Comparison of ENCODE assay signal across 19 cellular contexts in the genomic region with DNA sequence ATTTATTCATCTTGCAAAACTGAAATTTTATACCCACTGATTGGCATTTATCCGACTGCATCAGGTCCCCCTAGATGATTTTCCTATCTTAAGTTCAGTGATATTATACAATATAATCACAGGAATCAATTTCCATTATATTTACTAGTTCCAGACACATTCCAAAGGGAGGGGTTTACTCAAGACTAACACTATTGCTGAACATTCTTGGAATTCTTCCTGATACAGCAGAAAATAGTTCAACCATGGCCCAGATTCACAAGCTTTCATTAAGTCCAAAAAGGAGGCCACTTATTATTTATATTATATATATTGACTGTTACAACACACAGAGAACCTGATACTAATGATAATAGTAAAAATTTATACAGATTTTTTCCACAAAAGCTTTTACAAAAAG.
DNase-seq lines count a peak whose midpoint lies in the region; ATAC-seq and TF ChIP-seq lines count a peak whose summit lies in the region.
"Had no signal": no experiment of that assay in that cellular context is flagged by ENCODE, and none has a peak within 500 bp of the region (broad histone marks: within the 10 kb centered on the region; RNA-seq: fewer than 3 reads in every experiment).

No MANE protein-coding gene starts in this region.

- no peaks in the 10 kb centered on the region for H3K27me3 Mint-ChIP-seq in progenitor cell of endocrine pancreas
- H3K27me3 Mint-ChIP-seq: activated CD4-positive, alpha-beta memory T cell treated with anti-CD3 and anti-CD28 coated beads, Interleukin-2, amount 10 ng/mL, durations not matched to agents 7 days and 5 days; activated naive CD8-positive, alpha-beta T cell treated with anti-CD3 and anti-CD28 coated beads for 36 hours had no signal

- H2AFZ ChIP-seq in GM23248: no peak overlapping the region

- H3K9me2 ChIP-seq in GM23248 (ENCODE audit: insufficient read depth): no peaks in the 10 kb centered on the region

- H3K4me3 ChIP-seq in GM23248: peak overlapping the region; percentile 29
- H3K4me3 ChIP-seq in foreskin fibroblast (ENCODE audit: low read depth in 1 of 2, low read length in 2 of 2): no peak overlapping the region
- H3K4me3 ChIP-seq: skin epidermis had no signal

- H3K4me2 ChIP-seq in GM23248 (ENCODE audit: unreplicated experiment): peak overlapping the region; percentile 53

- no peaks in the 10 kb centered on the region for H4K20me1 ChIP-seq in GM23248 (ENCODE audit: insufficient read depth)

- peaks cover 23% of the 10 kb centered on the region for H3K4me1 Mint-ChIP-seq in progenitor cell of endocrine pancreas (ENCODE audit: low read depth)
- H3K4me1 Mint-ChIP-seq: activated CD4-positive, alpha-beta memory T cell treated with anti-CD3 and anti-CD28 coated beads, Interleukin-2, amount 10 ng/mL, durations not matched to agents 7 days and 5 days; activated naive CD8-positive, alpha-beta T cell treated with anti-CD3 and anti-CD28 coated beads for 36 hours; endodermal cell; immature natural killer cell had no signal

- H3K27ac ChIP-seq in GM23248: peak overlapping the region; percentile 2; the same call in 1 of the 2 replicates
- H3K27ac ChIP-seq: skin epidermis, VCaP had no signal

- H3K4me1 ChIP-seq in GM23248 (ENCODE audit: insufficient read depth): peaks cover 40% of the 10 kb centered on the region

- no peak overlapping the region for H3K4me3 Mint-ChIP-seq in progenitor cell of endocrine pancreas (ENCODE audit: low read depth)
- H3K4me3 Mint-ChIP-seq: activated CD4-positive, alpha-beta memory T cell treated with anti-CD3 and anti-CD28 coated beads, Interleukin-2, amount 10 ng/mL, durations not matched to agents 7 days and 5 days; activated naive CD8-positive, alpha-beta T cell treated with anti-CD3 and anti-CD28 coated beads for 36 hours; activated T-cell treated with anti-CD3 and anti-CD28 coated beads, Interleukin-2, amount 50 U/mL, for 72 hours; endodermal cell; immature natural killer cell had no signal

- ATAC-seq in HG03571 (IDR thresholded peaks at IDR 0.05; ENCODE audit: unreplicated experiment): no peak
- no peak for ATAC-seq in HG03354 (IDR thresholded peaks at IDR 0.05; ENCODE audit: poor library complexity, severe bottlenecking, unreplicated experiment)
- ATAC-seq in sciatic nerve: no peak
- ATAC-seq in GM21825 (IDR thresholded peaks at IDR 0.05; ENCODE audit: unreplicated experiment): no peak
- ATAC-seq: activated T-cell treated with anti-CD3 and anti-CD28 coated beads, Interleukin-2, amount 50 U/mL, for 72 hours had no signal

- no peaks in the 10 kb centered on the region for H3K79me2 ChIP-seq in GM23248 (ENCODE audit: insufficient read depth)

- H3K27me3 ChIP-seq in GM23248 (replicated peaks; ENCODE audit: insufficient read depth): no peaks in the 10 kb centered on the region

- intact Hi-C loops in sciatic nerve (cut with DNase I): no loop called here

- peaks cover 39% of the 10 kb centered on the region; the same call in 1 of the 2 replicates for H3F3A ChIP-seq in GM23248 (ENCODE audit: insufficient read depth)

- DNase-seq in GM23248: peak; percentile 56
- DNase-seq in amniotic epithelial cell (ENCODE audit: low read depth): peak; percentile 67
- DNase-seq in foreskin fibroblast: peak; percentile 38 to 67
- no peak for DNase-seq in progenitor cell of endocrine pancreas (ENCODE audit: low spot score, unreplicated experiment)
- DNase-seq in sciatic nerve (ENCODE audit: low spot score): no peak
- DNase-seq: activated CD4-positive, alpha-beta memory T cell treated with anti-CD3 and anti-CD28 coated beads, Interleukin-2, amount 10 ng/mL, durations not matched to agents 7 days and 5 days; activated naive CD8-positive, alpha-beta T cell treated with anti-CD3 and anti-CD28 coated beads for 36 hours; activated T-cell treated with anti-CD3 and anti-CD28 coated beads, Interleukin-2, amount 50 U/mL, for 72 hours; endodermal cell; immature natural killer cell; KBM-7; midbrain; NCI-H1092; nucleus accumbens had no signal

- H3K36me3 Mint-ChIP-seq in progenitor cell of endocrine pancreas (ENCODE audit: insufficient read depth): peaks cover 1% of the 10 kb centered on the region
- H3K36me3 Mint-ChIP-seq: activated naive CD8-positive, alpha-beta T cell treated with anti-CD3 and anti-CD28 coated beads for 36 hours; immature natural killer cell had no signal

- TF ChIP-seq CTCF in foreskin fibroblast (IDR thresholded peaks at IDR 0.05; ENCODE audit: low read depth, low read length) (no peak), progenitor cell of endocrine pancreas (IDR thresholded peaks at IDR 0.05; ENCODE audit: unreplicated experiment) (no peak)

- H3K9me3 Mint-ChIP-seq in progenitor cell of endocrine pancreas (ENCODE audit: low read depth): peaks cover 8% of the 10 kb centered on the region

- no peak overlapping the region for H3K9ac ChIP-seq in GM23248

- 33 to 35% methylated on average over 1 of the region's 1 CpG for WGBS in GM23248 (ENCODE audit: low coverage in 1 of 2, low lambda C conversion rate in 2 of 2, missing lambda C conversion rate in 2 of 2), 2 experiments

- in situ Hi-C loops in GM23248 (cut with MboI): no loop called here

- H3K9me3 ChIP-seq in GM23248 (ENCODE audit: low read depth): no peaks in the 10 kb centered on the region

- H3K27ac Mint-ChIP-seq in progenitor cell of endocrine pancreas: peak overlapping the region; percentile 25
- H3K27ac Mint-ChIP-seq: activated CD4-positive, alpha-beta memory T cell treated with anti-CD3 and anti-CD28 coated beads, Interleukin-2, amount 10 ng/mL, durations not matched to agents 7 days and 5 days; activated naive CD8-positive, alpha-beta T cell treated with anti-CD3 and anti-CD28 coated beads for 36 hours; activated T-cell treated with anti-CD3 and anti-CD28 coated beads, Interleukin-2, amount 50 U/mL, for 72 hours; endodermal cell; immature natural killer cell had no signal

- no peaks in the 10 kb centered on the region for H3K36me3 ChIP-seq in GM23248 (ENCODE audit: low read depth)

Comparison
In these comparisons a context has a peak if more than half of its experiments do, and no peak if none do; other contexts are left out.
1. DNase-seq: peak in GM23248 (single experiment), amniotic epithelial cell (single experiment) and foreskin fibroblast (2 of 2); none in progenitor cell of endocrine pancreas (single experiment) and sciatic nerve (single experiment).